10 cellular contexts compared by ENCODE assay signal in the genomic region with DNA sequence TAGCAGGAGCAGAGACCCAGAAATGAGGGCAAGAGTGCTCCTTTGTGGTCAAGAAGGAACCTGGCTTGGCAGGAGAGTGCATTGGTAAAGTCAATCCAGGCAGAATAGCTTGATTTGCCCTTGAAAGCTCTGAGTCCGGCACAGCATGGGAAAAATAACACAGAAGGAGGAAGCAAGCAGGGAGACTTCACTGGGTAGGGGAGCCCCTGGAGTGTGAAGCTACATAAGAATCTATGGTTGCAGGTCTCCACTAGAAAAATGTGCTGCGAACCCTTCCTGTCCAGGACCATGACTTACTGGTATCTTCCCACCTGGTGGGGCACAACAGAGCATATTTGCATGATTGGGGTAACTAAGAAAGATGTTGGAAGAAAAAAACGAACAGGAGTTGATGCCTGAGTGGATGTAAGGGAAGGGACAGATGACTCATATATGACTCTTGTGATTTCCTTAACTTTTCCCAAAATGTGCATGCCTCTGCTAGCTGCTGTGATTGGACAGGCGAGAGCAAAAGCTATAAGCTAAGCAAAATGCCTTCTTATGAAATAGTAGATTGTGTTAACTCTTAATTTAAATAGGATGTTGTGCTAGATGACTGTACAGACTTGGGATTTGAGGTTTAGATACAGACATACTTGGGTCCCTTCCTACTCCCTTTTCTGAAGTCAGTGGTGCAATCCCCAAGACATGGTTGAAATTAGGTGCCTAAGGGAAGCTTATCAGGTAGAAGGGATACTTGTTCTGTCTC. TPM values are rescaled to one million over a fixed set of nuclear protein-coding genes. Genes with fewer than 3 reads are reported as not detected.
DNase-seq lines count a peak whose midpoint lies in the region; TF ChIP-seq lines count a peak whose summit lies in the region.
"Had no signal": no experiment of that assay in that cellular context is flagged by ENCODE, and none has a peak within 500 bp of the region (broad histone marks: within the 10 kb centered on the region; RNA-seq: fewer than 3 reads in every experiment).

No MANE protein-coding gene starts in this region.

- H3K9me2 ChIP-seq in GM23248 (ENCODE audit: insufficient read depth): no peaks in the 10 kb centered on the region

- in situ Hi-C loops in GM23248 (cut with MboI): no loop called here

- no peaks in the 10 kb centered on the region for H3K9me3 ChIP-seq in GM23248 (ENCODE audit: low read depth)
- no peaks in the 10 kb centered on the region for H3K9me3 ChIP-seq in adipocyte (ENCODE audit: control insufficient read depth, low read length)
- H3K9me3 ChIP-seq: neutrophil had no signal

- H2AFZ ChIP-seq in GM23248: no peak overlapping the region

- H3K4me2 ChIP-seq in GM23248 (ENCODE audit: unreplicated experiment): peak overlapping the region; percentile 57

- DNase-seq in GM23248 (peak; percentile 83), adipocyte (ENCODE audit: low read depth) (peak; percentile 70), foreskin fibroblast (peak; percentile 81 to 87), smooth muscle cell of the brain vasculature (ENCODE audit: low read depth, low spot score) (peak; percentile 41), dorsolateral prefrontal cortex (no peak), GDM1 (lab: John Stamatoyannopoulos, UW) (no peak)
- DNase-seq in stimulated activated CD4-positive, alpha-beta T cell treated with anti-CD3 and anti-CD28 coated beads, Interleukin-4, amount 100 ng/mL, for 1 hour: no peak
- DNase-seq in activated CD4-positive, alpha-beta T cell treated with anti-CD3 and anti-CD28 coated beads for 1 hour: no peak
- DNase-seq: activated naive CD4-positive, alpha-beta T cell treated with anti-CD3 and anti-CD28 coated beads, Interleukin-2, amount 50 U/mL, for 16 hours had no signal

- intact Hi-C loops in dorsolateral prefrontal cortex (cut with DNase I): no loop called here

- H3F3A ChIP-seq in GM23248 (ENCODE audit: insufficient read depth): peaks cover 10% of the 10 kb centered on the region; the same call in 1 of the 2 replicates

- peak overlapping the region; percentile 78 for H3K27ac ChIP-seq in GM23248
- peak overlapping the region in 10 of 59 donors; percentile 2 to 53 (median 22) for H3K27ac ChIP-seq in dorsolateral prefrontal cortex
- H3K27ac ChIP-seq: neutrophil had no signal

- WGBS in GM23248 (ENCODE audit: low coverage in 1 of 2, low lambda C conversion rate in 2 of 2, missing lambda C conversion rate in 2 of 2), 2 experiments: 11 to 14% methylated on average over 4 of the region's 4 CpGs

- H3K27me3 ChIP-seq in GM23248 (replicated peaks; ENCODE audit: insufficient read depth): no peaks in the 10 kb centered on the region
- H3K27me3 ChIP-seq in adipocyte (replicated peaks; ENCODE audit: control insufficient read depth, insufficient read depth, low read length): no peaks in the 10 kb centered on the region
- H3K27me3 ChIP-seq in dorsolateral prefrontal cortex: peaks cover 0 to 46% (median 5%) of the 10 kb centered on the region in 45 donors
- H3K27me3 ChIP-seq: neutrophil had no signal

- H3K4me1 ChIP-seq in GM23248 (ENCODE audit: insufficient read depth): peaks cover 34% of the 10 kb centered on the region
- peaks cover 37% of the 10 kb centered on the region for H3K4me1 ChIP-seq in adipocyte (ENCODE audit: control insufficient read depth, insufficient read depth, low read length)

- no peaks in the 10 kb centered on the region for H4K20me1 ChIP-seq in GM23248 (ENCODE audit: insufficient read depth)

- peaks cover 62% of the 10 kb centered on the region for H3K79me2 ChIP-seq in GM23248 (ENCODE audit: insufficient read depth)

- H3K4me3 ChIP-seq in GM23248 (peak overlapping the region; percentile 42), adipocyte (ENCODE audit: low read length) (peak overlapping the region; percentile 82), foreskin fibroblast (ENCODE audit: low read depth in 1 of 2, low read length in 2 of 2) (no peak overlapping the region), dorsolateral prefrontal cortex (peak overlapping the region in 10 of 59 donors; percentile 2 to 70 (median 21))

- H3K9ac ChIP-seq in GM23248 (peak overlapping the region; percentile 61), adipocyte (ENCODE audit: low read length) (no peak overlapping the region)

- TF ChIP-seq CTCF in foreskin fibroblast (IDR thresholded peaks at IDR 0.05; ENCODE audit: low read depth, low read length): no peak
- TF ChIP-seq CTCF in dorsolateral prefrontal cortex (IDR thresholded peaks at IDR 0.05 in 54 of 56, conservative IDR thresholded peaks at IDR 0.05 in 2 of 56; ENCODE audit: low read depth in 1 of 56, partially characterized antibody in 56 of 56): no peak

- H3K36me3 ChIP-seq in GM23248 (ENCODE audit: low read depth) (no peaks in the 10 kb centered on the region), adipocyte (ENCODE audit: control insufficient read depth, insufficient read depth, low read length, severe bottlenecking) (no peaks in the 10 kb centered on the region)
- H3K36me3 ChIP-seq: neutrophil had no signal

RNA-seq across cellular contexts. Expression of gene IL13RA1, which starts 3.3 kb away (rescaled TPM):
- total RNA-seq in GM23248 (2014; rRNA removed; shearing (Covaris generic)): 51.2 and 55.8 TPM in 2 replicates
- polyA plus RNA-seq in GM23248 (2016; fragmentation: Nextera tagmentation; extraction: Ambion mirVana): 47.2 and 47.9 TPM in 2 replicates
- total RNA-seq in dorsolateral prefrontal cortex: 10 to 100 TPM in 115 of 120 experiments, 1 to 10 TPM in 5; 7.2 to 35.0 (median 16.5) TPM

Comparison
In these comparisons a context has a peak if more than half of its experiments do, and no peak if none do; other contexts are left out.
1. DNase-seq: peak in GM23248 (single experiment), adipocyte (single experiment), foreskin fibroblast (2 of 2) and smooth muscle cell of the brain vasculature (single experiment); none in stimulated activated CD4-positive, alpha-beta T cell treated with anti-CD3 and anti-CD28 coated beads, Interleukin-4, amount 100 ng/mL, for 1 hour (single experiment), dorsolateral prefrontal cortex (0 of 10), activated CD4-positive, alpha-beta T cell treated with anti-CD3 and anti-CD28 coated beads for 1 hour (single experiment) and GDM1 (single experiment).
2. H3K4me3 ChIP-seq: peak in GM23248 (single experiment) and adipocyte (single experiment); none in foreskin fibroblast (0 of 2).